Comparison of ENCODE assay signal across 1 cellular context in the genomic region with DNA sequence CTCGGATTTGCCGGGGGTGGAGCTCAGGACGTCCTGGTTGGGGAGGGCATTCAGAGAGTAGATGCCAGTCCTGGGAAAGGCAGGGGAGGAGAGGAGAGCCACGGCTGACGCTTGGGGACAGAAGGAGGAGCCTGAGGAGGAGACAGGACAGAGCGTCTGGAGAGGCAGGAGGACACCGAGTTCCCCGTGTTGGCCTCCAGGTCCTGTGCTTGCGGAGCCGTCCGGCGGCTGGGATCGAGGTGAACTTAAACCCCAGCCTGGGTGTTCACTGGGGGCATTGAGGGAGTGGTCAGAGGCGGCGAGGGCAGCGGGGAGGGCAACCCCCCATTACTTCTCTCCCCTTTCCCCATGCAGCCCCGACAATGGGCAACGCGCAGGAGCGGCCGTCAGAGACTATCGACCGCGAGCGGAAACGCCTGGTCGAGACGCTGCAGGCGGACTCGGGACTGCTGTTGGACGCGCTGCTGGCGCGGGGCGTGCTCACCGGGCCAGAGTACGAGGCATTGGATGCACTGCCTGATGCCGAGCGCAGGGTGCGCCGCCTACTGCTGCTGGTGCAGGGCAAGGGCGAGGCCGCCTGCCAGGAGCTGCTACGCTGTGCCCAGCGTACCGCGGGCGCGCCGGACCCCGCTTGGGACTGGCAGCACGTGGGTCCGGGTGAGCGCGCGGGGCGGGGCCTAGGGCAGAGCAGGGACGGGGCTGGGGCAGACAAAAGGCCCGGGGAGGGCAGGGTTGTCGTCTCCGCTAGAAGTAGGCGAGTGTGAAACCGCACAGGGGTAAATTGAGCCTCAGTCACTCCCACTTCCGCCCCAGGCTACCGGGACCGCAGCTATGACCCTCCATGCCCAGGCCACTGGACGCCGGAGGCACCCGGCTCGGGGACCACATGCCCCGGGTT.
TF ChIP-seq lines count a peak whose summit lies in the region.

No MANE protein-coding gene starts in this region.

TF ChIP-seq in IMR-90, 13 proteins besides CTCF, POLR2A, EP300 and RAD21:
- TF ChIP-seq, protein P1, sequence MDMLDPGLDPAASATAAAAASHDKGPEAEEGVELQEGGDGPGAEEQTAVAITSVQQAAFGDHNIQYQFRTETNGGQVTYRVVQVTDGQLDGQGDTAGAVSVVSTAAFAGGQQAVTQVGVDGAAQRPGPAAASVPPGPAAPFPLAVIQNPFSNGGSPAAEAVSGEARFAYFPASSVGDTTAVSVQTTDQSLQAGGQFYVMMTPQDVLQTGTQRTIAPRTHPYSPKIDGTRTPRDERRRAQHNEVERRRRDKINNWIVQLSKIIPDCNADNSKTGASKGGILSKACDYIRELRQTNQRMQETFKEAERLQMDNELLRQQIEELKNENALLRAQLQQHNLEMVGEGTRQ (IDR thresholded peaks at IDR 0.05; ENCODE audit: low read depth, low read length): 0 out of 2 replicates have a peak, but pooled peaks have one; percentile 19
- no peak for TF ChIP-seq MAFK (IDR thresholded peaks at IDR 0.05; ENCODE audit: low read depth, low read length)
- TF ChIP-seq BHLHE40 (IDR thresholded peaks at IDR 0.05; ENCODE audit: low read depth, low read length): 0 out of 2 replicates have a peak, but pooled peaks have one; percentile 5
- peak; percentile 31; the same call in 1 of the 2 replicates for TF ChIP-seq MXI1 (IDR thresholded peaks at IDR 0.05; ENCODE audit: borderline replicate concordance, low read depth, low read length)
